ENCODE assay signal across 14 cellular contexts in the genomic region with DNA sequence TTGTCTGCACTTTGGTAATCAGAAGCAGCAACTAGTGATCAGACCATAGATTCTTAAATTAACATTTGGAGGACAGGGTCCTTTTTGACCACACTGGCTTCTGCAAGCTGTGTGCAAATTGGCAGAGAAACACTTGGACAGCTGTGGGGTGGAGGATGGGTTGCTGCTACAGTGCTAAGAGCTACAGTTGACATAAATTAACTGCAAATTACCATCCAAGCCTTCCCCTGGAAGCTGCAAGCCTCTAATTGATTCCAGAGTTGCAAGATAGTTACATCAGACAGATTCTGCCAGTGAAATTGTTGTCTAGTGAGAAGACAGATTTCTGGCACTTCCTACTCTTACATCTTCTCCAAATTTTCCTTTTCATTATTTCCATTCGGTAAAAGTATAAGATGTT.
DNase-seq lines count a peak whose midpoint lies in the region; ATAC-seq and TF ChIP-seq lines count a peak whose summit lies in the region.
"Had no signal": no experiment of that assay in that cellular context is flagged by ENCODE, and none has a peak within 500 bp of the region (broad histone marks: within the 10 kb centered on the region; RNA-seq: fewer than 3 reads in every experiment).

No MANE protein-coding gene starts in this region.

- POLR2A ChIA-PET in activated CD4-positive, alpha-beta T cell treated with anti-CD3 and anti-CD28 coated beads for 36 hours (lab: Charles Lee) = no interaction called here

- TF ChIP-seq POLR2A in spleen (IDR thresholded peaks at IDR 0.05) (no peak), lower leg skin (IDR thresholded peaks at IDR 0.05) (no peak)

- H3K36me3 ChIP-seq in spleen = no peaks in the 10 kb centered on the region

- H3K27me3 ChIP-seq in spleen (replicated peaks in 1 of 7) = peaks cover 0 to 9% (median 0%) of the 10 kb centered on the region in 7 donors

- peak; percentile 28 for DNase-seq in activated CD4-positive, alpha-beta T cell treated with anti-CD3 and anti-CD28 coated beads, Interleukin-2, amount 10 ng/mL, durations not matched to agents 24 days and 14 days
- DNase-seq in activated CD4-positive, alpha-beta T cell treated with anti-CD3 and anti-CD28 coated beads for 36 hours = no peak
- DNase-seq in NCI-H460 (ENCODE audit: extremely low read depth, low read depth) = peak; percentile 25
- no peak for DNase-seq in spleen
- no peak for DNase-seq in AG08396 (ENCODE audit: low spot score)
- no peak for DNase-seq in lower leg skin (ENCODE audit: low spot score in 2 of 2)
- no peak for DNase-seq in Kasumi-1 (lab: John Stamatoyannopoulos, UW)
- DNase-seq: activated CD4-positive, alpha-beta T cell treated with anti-CD3 and anti-CD28 coated beads for 4 hours; Caco-2; foreskin fibroblast; stimulated activated CD4-positive, alpha-beta T cell treated with anti-CD3 and anti-CD28 coated beads, Interleukin-15, amount 100 ng/mL, for 24 hours; T-helper 17 cell had no signal

- no peaks in the 10 kb centered on the region for H3K4me1 ChIP-seq in spleen
- H3K4me1 ChIP-seq: Caco-2 had no signal

- H3K27me3 Mint-ChIP-seq in activated CD4-positive, alpha-beta T cell treated with anti-CD3 and anti-CD28 coated beads, Interleukin-2, amount 10 ng/mL, durations not matched to agents 24 days and 14 days = peaks cover 24% of the 10 kb centered on the region
- H3K27me3 Mint-ChIP-seq in activated CD4-positive, alpha-beta T cell treated with anti-CD3 and anti-CD28 coated beads for 36 hours = peaks cover 10% of the 10 kb centered on the region
- H3K27me3 Mint-ChIP-seq in brain = peaks cover 7% of the 10 kb centered on the region

- no peaks in the 10 kb centered on the region for H3K4me1 Mint-ChIP-seq in activated CD4-positive, alpha-beta T cell treated with anti-CD3 and anti-CD28 coated beads, Interleukin-2, amount 10 ng/mL, durations not matched to agents 24 days and 14 days
- H3K4me1 Mint-ChIP-seq in activated CD4-positive, alpha-beta T cell treated with anti-CD3 and anti-CD28 coated beads for 36 hours = no peaks in the 10 kb centered on the region
- peaks cover 33% of the 10 kb centered on the region for H3K4me1 Mint-ChIP-seq in brain
- H3K4me1 Mint-ChIP-seq: T-helper 17 cell had no signal

- H3K36me3 Mint-ChIP-seq in activated CD4-positive, alpha-beta T cell treated with anti-CD3 and anti-CD28 coated beads, Interleukin-2, amount 10 ng/mL, durations not matched to agents 24 days and 14 days (ENCODE audit: low read depth) = no peaks in the 10 kb centered on the region
- H3K36me3 Mint-ChIP-seq in activated CD4-positive, alpha-beta T cell treated with anti-CD3 and anti-CD28 coated beads for 36 hours (ENCODE audit: low read depth) = no peaks in the 10 kb centered on the region
- peaks cover 6% of the 10 kb centered on the region for H3K36me3 Mint-ChIP-seq in brain

- no peak for ATAC-seq in activated CD4-positive, alpha-beta T cell treated with anti-CD3 and anti-CD28 coated beads for 36 hours
- ATAC-seq: Panc1, T-helper 17 cell had no signal

- H3K9me3 ChIP-seq in spleen = peaks cover 0 to 11% (median 10%) of the 10 kb centered on the region in 8 donors
- H3K9me3 ChIP-seq: Caco-2 had no signal

- H3K4me3 Mint-ChIP-seq in activated CD4-positive, alpha-beta T cell treated with anti-CD3 and anti-CD28 coated beads, Interleukin-2, amount 10 ng/mL, durations not matched to agents 24 days and 14 days = no peak overlapping the region
- no peak overlapping the region for H3K4me3 Mint-ChIP-seq in activated CD4-positive, alpha-beta T cell treated with anti-CD3 and anti-CD28 coated beads for 36 hours
- peak overlapping the region in 1 of 5 experiments; percentile 43 for H3K4me3 Mint-ChIP-seq in brain
- H3K4me3 Mint-ChIP-seq: T-helper 17 cell had no signal

- no peak overlapping the region for H3K27ac ChIP-seq in spleen

- intact Hi-C loops in activated CD4-positive, alpha-beta T cell treated with anti-CD3 and anti-CD28 coated beads, Interleukin-2, amount 10 ng/mL, durations not matched to agents 24 days and 14 days (cut with micrococcal nuclease) = no loop called here
- intact Hi-C loops in activated CD4-positive, alpha-beta T cell treated with anti-CD3 and anti-CD28 coated beads for 36 hours (cut with DNase I, micrococcal nuclease) = no loop called here
- intact Hi-C loops in spleen (cut with DNase I; ENCODE audit: low total_unique reads) (no loop called here), lower leg skin (cut with DNase I; ENCODE audit: low total_unique reads) (no loop called here)

- TF ChIP-seq CTCF in brain (conservative IDR thresholded peaks at IDR 0.05) (no peak), spleen (IDR thresholded peaks at IDR 0.05 in 8 of 11, conservative IDR thresholded peaks at IDR 0.05 in 3 of 11) (no peak), lower leg skin (IDR thresholded peaks at IDR 0.05) (no peak)

- H3K9me3 Mint-ChIP-seq in activated CD4-positive, alpha-beta T cell treated with anti-CD3 and anti-CD28 coated beads, Interleukin-2, amount 10 ng/mL, durations not matched to agents 24 days and 14 days = no peaks in the 10 kb centered on the region
- peaks cover 7% of the 10 kb centered on the region for H3K9me3 Mint-ChIP-seq in activated CD4-positive, alpha-beta T cell treated with anti-CD3 and anti-CD28 coated beads for 36 hours (ENCODE audit: low read depth)
- peaks cover 7 to 19% (median 10%) of the 10 kb centered on the region in 5 experiments for H3K9me3 Mint-ChIP-seq in brain

- H3K27ac Mint-ChIP-seq in activated CD4-positive, alpha-beta T cell treated with anti-CD3 and anti-CD28 coated beads, Interleukin-2, amount 10 ng/mL, durations not matched to agents 24 days and 14 days = no peak overlapping the region
- no peak overlapping the region for H3K27ac Mint-ChIP-seq in activated CD4-positive, alpha-beta T cell treated with anti-CD3 and anti-CD28 coated beads for 36 hours
- peak overlapping the region in 4 of 5 experiments; percentile 28 to 94 (median 77) for H3K27ac Mint-ChIP-seq in brain
- H3K27ac Mint-ChIP-seq: T-helper 17 cell had no signal

- CTCF ChIA-PET in activated CD4-positive, alpha-beta T cell treated with anti-CD3 and anti-CD28 coated beads for 36 hours (lab: Charles Lee) = no interaction called here

- WGBS in spleen, 5 donors = 76 to 94% (median 83%) methylated on average over 1 of the region's 1 CpG
- WGBS in lower leg skin, 2 donors = 45 to 48% methylated on average over 1 of the region's 1 CpG

- no peak overlapping the region for H3K4me3 ChIP-seq in spleen
- no peak overlapping the region for H3K4me3 ChIP-seq in lower leg skin (ENCODE audit: low read depth, poor library complexity, severe bottlenecking)

Comparison
In these comparisons a context has a peak if more than half of its experiments do, and no peak if none do; other contexts are left out.
1. DNase-seq: peak in activated CD4-positive, alpha-beta T cell treated with anti-CD3 and anti-CD28 coated beads, Interleukin-2, amount 10 ng/mL, durations not matched to agents 24 days and 14 days (single experiment) and NCI-H460 (single experiment); none in activated CD4-positive, alpha-beta T cell treated with anti-CD3 and anti-CD28 coated beads for 36 hours (single experiment), spleen (single experiment), AG08396 (single experiment), lower leg skin (0 of 2) and Kasumi-1 (0 of 2).
2. H3K27ac Mint-ChIP-seq: peak in brain (4 of 5); none in activated CD4-positive, alpha-beta T cell treated with anti-CD3 and anti-CD28 coated beads, Interleukin-2, amount 10 ng/mL, durations not matched to agents 24 days and 14 days (single experiment) and activated CD4-positive, alpha-beta T cell treated with anti-CD3 and anti-CD28 coated beads for 36 hours (single experiment).